17 cellular contexts compared by ENCODE assay signal in genomic region chr5:77272206-77272605, GRCh38.
DNase-seq lines count a peak whose midpoint lies in the region; ATAC-seq and TF ChIP-seq lines count a peak whose summit lies in the region.
"Had no signal": no experiment of that assay in that cellular context is flagged by ENCODE, and none has a peak within 500 bp of the region (broad histone marks: within the 10 kb centered on the region; RNA-seq: fewer than 3 reads in every experiment).

No MANE protein-coding gene starts in this region.

- H2BK15ac ChIP-seq in IMR-90 (ENCODE audit: low read depth, low read length) = no peak overlapping the region

- no peak overlapping the region for H4K5ac ChIP-seq in IMR-90 (ENCODE audit: low read depth, low read length)

- no peak overlapping the region for H3K14ac ChIP-seq in IMR-90 (replicated peaks; ENCODE audit: low read depth, low read length)

- no peaks in the 10 kb centered on the region for H3K9me3 ChIP-seq in IMR-90 (ENCODE audit: control insufficient read depth, insufficient read depth, low read length)
- H3K9me3 ChIP-seq: SJSA1 had no signal

- H3K56ac ChIP-seq in IMR-90 (ENCODE audit: extremely low read depth, insufficient read depth, low read length) = no peak overlapping the region

- POLR2A ChIA-PET in IMR-90 (lab: Charles Lee; ENCODE audit: unreplicated experiment) = no interaction called here

- no peak overlapping the region for H2AFZ ChIP-seq in IMR-90 (replicated peaks; ENCODE audit: low read length, poor library complexity)

- H3K9me1 ChIP-seq in IMR-90 (ENCODE audit: insufficient read depth, low read length) = no peaks in the 10 kb centered on the region

- H2AK5ac ChIP-seq in IMR-90 (ENCODE audit: low read depth, low read length) = no peak overlapping the region

- no TSS peak for BruUV-seq in IMR-90 (replicated peaks; lab: Mats Ljungman, UMichigan)

- H3K4me2 ChIP-seq in IMR-90 (ENCODE audit: low read depth, low read length) = no peak overlapping the region

- TF ChIP-seq CTCF in AG09319 (IDR thresholded peaks at IDR 0.05; ENCODE audit: low read depth, low read length) (no peak), IMR-90 (conservative IDR thresholded peaks at IDR 0.05; ENCODE audit: low read depth, low read length) (no peak), fibroblast of villous mesenchyme (IDR thresholded peaks at IDR 0.05; ENCODE audit: insufficient read depth, low read depth, low read length) (no peak)

- H3K23ac ChIP-seq in IMR-90 (ENCODE audit: low read depth, low read length) = no peak overlapping the region

- no peak overlapping the region for H3K27ac ChIP-seq in IMR-90 (ENCODE audit: insufficient read depth, low read length)
- H3K27ac ChIP-seq: SJSA1 had no signal

- H4K91ac ChIP-seq in IMR-90 (ENCODE audit: insufficient read depth, low read depth, low read length) = no peak overlapping the region

- no peak overlapping the region for H2AK9ac ChIP-seq in IMR-90 (replicated peaks; ENCODE audit: low read depth, low read length, poor library complexity)

- no peak for TF ChIP-seq POLR2A in IMR-90 (IDR thresholded peaks at IDR 0.05; ENCODE audit: low read depth, low read length)

- no peak for ATAC-seq in IMR-90 (ENCODE audit: low read depth)
- no peak for ATAC-seq in GM19463 (IDR thresholded peaks at IDR 0.05; ENCODE audit: unreplicated experiment)
- ATAC-seq: CD8-positive, alpha-beta T cell; Panc1 had no signal

- H3K36me3 ChIP-seq in IMR-90 (ENCODE audit: control insufficient read depth, insufficient read depth, low read length) = no peaks in the 10 kb centered on the region
- H3K36me3 ChIP-seq: SJSA1 had no signal

- no peak overlapping the region for H3K4me3 ChIP-seq in IMR-90 (ENCODE audit: insufficient read depth, low read depth, low read length)
- no peak overlapping the region for H3K4me3 ChIP-seq in fibroblast of villous mesenchyme (ENCODE audit: low read depth, low read length)
- H3K4me3 ChIP-seq: SJSA1 had no signal

- no peak for TF ChIP-seq RAD21 in IMR-90 (IDR thresholded peaks at IDR 0.05; ENCODE audit: low read length)

- H3K79me1 ChIP-seq in IMR-90 (ENCODE audit: low read depth in 1 of 2, low read length in 2 of 2) = no peaks in the 10 kb centered on the region

- 50% methylated on average over 1 of the region's 1 CpG; no CpG with 5 or more reads in 1 of the 2 experiments for WGBS in IMR-90 (ENCODE audit: extremely low coverage in 2 of 2, insufficient read length in 1 of 2), 2 experiments

- CTCF ChIA-PET in IMR-90 (lab: Yijun Ruan, JAX) = interaction anchor here (0.5 to 1.7 kb wide), 2 partner anchors 10 to 245 kb away, joined by 3 to 5 read pairs; no protein-coding TSS in a partner anchor

- in situ Hi-C loops in IMR-90 (cut with MboI; ENCODE audit: low sequenced_read_pairs) = no loop called here

- H3K27me3 ChIP-seq in IMR-90 (ENCODE audit: control insufficient read depth, insufficient read depth, low read length) = no peaks in the 10 kb centered on the region; the same call in 1 of the 2 replicates
- H3K27me3 ChIP-seq: SJSA1 had no signal

- no peak overlapping the region for H2BK20ac ChIP-seq in IMR-90 (ENCODE audit: low read depth, low read length)

- no peaks in the 10 kb centered on the region for H4K20me1 ChIP-seq in IMR-90 (ENCODE audit: insufficient read depth, low read length)

- dilution Hi-C loops in IMR-90 (cut with HindIII; ENCODE audit: low sequenced_read_pairs, unreplicated experiment) = no loop called here

- DNase-seq in AG09319 (ENCODE audit: extremely low read depth, low read depth) (peak; percentile 19), IMR-90 (no peak), amniotic epithelial cell (ENCODE audit: low read depth) (peak; percentile 47), fibroblast of villous mesenchyme (ENCODE audit: low read depth) (peak; percentile 55), COR-L47 (lab: John Stamatoyannopoulos, UW) (no peak), RKO (ENCODE audit: low spot score) (no peak)
- DNase-seq in activated CD4-positive, alpha-beta T cell treated with anti-CD3 and anti-CD28 coated beads for 4 hours = no peak
- DNase-seq: CD8-positive, alpha-beta T cell; DMS53; KBM-7; NCI-H1417 treated with DMSO at 0.1 percent for 48 hours; NCI-H187 treated with DMSO at 0.1 percent for 48 hours; NCI-H2227 treated with DMSO at 0.1 percent for 48 hours; NCI-H510A treated with DMSO at 0.1 percent for 48 hours had no signal

- no peaks in the 10 kb centered on the region for H3K4me1 ChIP-seq in IMR-90 (ENCODE audit: control insufficient read depth, insufficient read depth, low read length)
- H3K4me1 ChIP-seq: SJSA1 had no signal

- no peak overlapping the region for H3K9ac ChIP-seq in IMR-90 (ENCODE audit: low read depth, low read length)

- intact Hi-C loops in IMR-90 (cut with micrococcal nuclease) = no loop called here

- no peak overlapping the region for H3K18ac ChIP-seq in IMR-90 (ENCODE audit: low read depth, low read length)

- no peak overlapping the region for H4K8ac ChIP-seq in IMR-90 (ENCODE audit: low read depth in 2 of 2, low read length in 2 of 2)

- H2BK5ac ChIP-seq in IMR-90 (ENCODE audit: low read depth, low read length, poor library complexity, severe bottlenecking) = no peak overlapping the region

- H2BK120ac ChIP-seq in IMR-90 (ENCODE audit: low read depth, low read length) = no peak overlapping the region

- H3K4ac ChIP-seq in IMR-90 (ENCODE audit: low read depth, low read length) = no peak overlapping the region

TF ChIP-seq in IMR-90, 13 proteins besides CTCF, POLR2A, EP300 and RAD21:
- no peak for TF ChIP-seq FOS (IDR thresholded peaks at IDR 0.05; ENCODE audit: low read depth, low read length)
- peak; percentile 39; the same call in 1 of the 2 replicates for TF ChIP-seq CEBPB (IDR thresholded peaks at IDR 0.05; ENCODE audit: low read depth, low read length)

Comparison
In these comparisons a context has a peak if more than half of its experiments do, and no peak if none do; other contexts are left out.
1. DNase-seq: peak in AG09319 (single experiment), amniotic epithelial cell (single experiment) and fibroblast of villous mesenchyme (single experiment); none in IMR-90 (single experiment), activated CD4-positive, alpha-beta T cell treated with anti-CD3 and anti-CD28 coated beads for 4 hours (0 of 2), COR-L47 (single experiment) and RKO (single experiment).